ENCODE assay signal across 26 cellular contexts in genomic region chr2:238344035-238344434, GRCh38.
"Had no signal": no experiment of that assay in that cellular context is flagged by ENCODE, and none has a peak within 500 bp of the region (broad histone marks: within the 10 kb centered on the region; RNA-seq: fewer than 3 reads in every experiment).

No MANE protein-coding gene starts in this region.

- H3K9me3 Mint-ChIP-seq: activated B cell treated with CpG ODN at 0.5 μM for 24 hours; activated CD8-positive, alpha-beta T cell treated with anti-CD3 and anti-CD28 coated beads for 36 hours; activated T-cell treated with anti-CD3 and anti-CD28 coated beads, Interleukin-2, amount 50 U/mL, for 24 hours; activated T-cell treated with anti-CD3 and anti-CD28 coated beads, Interleukin-2, amount 50 U/mL, for 72 hours; central memory CD8-positive, alpha-beta T cell; T-helper 2 cell treated with Interferon-gamma antibody and Interleukin-4, amounts not matched to agents 5 μg/mL and 100 μg/mL, for 36 hours had no signal

- H3K4me3 Mint-ChIP-seq: activated B cell treated with CpG ODN at 0.5 μM for 24 hours; activated CD8-positive, alpha-beta T cell treated with anti-CD3 and anti-CD28 coated beads for 36 hours; activated naive CD8-positive, alpha-beta T cell; activated T-cell treated with anti-CD3 and anti-CD28 coated beads, Interleukin-2, amount 50 U/mL, for 24 hours; activated T-cell treated with anti-CD3 and anti-CD28 coated beads, Interleukin-2, amount 50 U/mL, for 72 hours; central memory CD8-positive, alpha-beta T cell; T-helper 17 cell; T-helper 2 cell treated with Interferon-gamma antibody and Interleukin-4, amounts not matched to agents 5 μg/mL and 100 μg/mL, for 36 hours had no signal

- H3K27ac Mint-ChIP-seq: activated B cell treated with CpG ODN at 0.5 μM for 24 hours; activated CD8-positive, alpha-beta T cell treated with anti-CD3 and anti-CD28 coated beads for 36 hours; activated naive CD8-positive, alpha-beta T cell; activated T-cell treated with anti-CD3 and anti-CD28 coated beads, Interleukin-2, amount 50 U/mL, for 24 hours; activated T-cell treated with anti-CD3 and anti-CD28 coated beads, Interleukin-2, amount 50 U/mL, for 72 hours; T-helper 17 cell; T-helper 2 cell treated with Interferon-gamma antibody and Interleukin-4, amounts not matched to agents 5 μg/mL and 100 μg/mL, for 36 hours had no signal

- H3K4me3 ChIP-seq: colonic mucosa had no signal

- H3K27me3 Mint-ChIP-seq: activated B cell treated with CpG ODN at 0.5 μM for 24 hours; activated CD8-positive, alpha-beta T cell treated with anti-CD3 and anti-CD28 coated beads for 36 hours; activated naive CD8-positive, alpha-beta T cell; activated T-cell treated with anti-CD3 and anti-CD28 coated beads, Interleukin-2, amount 50 U/mL, for 24 hours; central memory CD8-positive, alpha-beta T cell; T-helper 17 cell had no signal

- ATAC-seq: activated CD4-positive, CD25-positive, alpha-beta regulatory T cell treated with anti-CD3 and anti-CD28 coated beads, Interleukin-2, amount 50 U/mL, for 24 hours; activated CD8-positive, alpha-beta T cell treated with anti-CD3 and anti-CD28 coated beads for 36 hours; esophagus mucosa; T-helper 17 cell had no signal

- DNase-seq: activated B cell treated with CpG ODN at 0.5 μM for 24 hours; activated CD4-positive, alpha-beta T cell treated with anti-CD3 and anti-CD28 coated beads for 48 hours; activated CD4-positive, alpha-beta T cell treated with anti-CD3 and anti-CD28 coated beads, Interleukin-2, amount 50 U/mL, for 1 hour; activated CD4-positive, alpha-beta T cell treated with anti-CD3 and anti-CD28 coated beads, Interleukin-2, amount 50 U/mL, for 48 hours; activated CD8-positive, alpha-beta memory T cell treated with anti-CD3 and anti-CD28 coated beads, Interleukin-2, amount 50 U/mL, for 48 hours; activated CD8-positive, alpha-beta T cell treated with anti-CD3 and anti-CD28 coated beads for 36 hours; activated gamma-delta T cell; activated naive CD4-positive, alpha-beta T cell; activated naive CD4-positive, alpha-beta T cell treated with anti-CD3 and anti-CD28 coated beads, Interleukin-2, amount 50 U/mL, for 16 hours; activated T-cell treated with anti-CD3 and anti-CD28 coated beads for 4 hours; activated T-cell treated with anti-CD3 and anti-CD28 coated beads, Interleukin-2, amount 50 U/mL, for 24 hours; activated T-cell treated with anti-CD3 and anti-CD28 coated beads, Interleukin-2, amount 50 U/mL, for 72 hours; amygdala; aorta; colonic mucosa; effector CD8-positive, alpha-beta T cell; foreskin fibroblast; T-helper 1 cell; T-helper 17 cell; T1000; WERI-Rb-1 had no signal
